In the genomic region with DNA sequence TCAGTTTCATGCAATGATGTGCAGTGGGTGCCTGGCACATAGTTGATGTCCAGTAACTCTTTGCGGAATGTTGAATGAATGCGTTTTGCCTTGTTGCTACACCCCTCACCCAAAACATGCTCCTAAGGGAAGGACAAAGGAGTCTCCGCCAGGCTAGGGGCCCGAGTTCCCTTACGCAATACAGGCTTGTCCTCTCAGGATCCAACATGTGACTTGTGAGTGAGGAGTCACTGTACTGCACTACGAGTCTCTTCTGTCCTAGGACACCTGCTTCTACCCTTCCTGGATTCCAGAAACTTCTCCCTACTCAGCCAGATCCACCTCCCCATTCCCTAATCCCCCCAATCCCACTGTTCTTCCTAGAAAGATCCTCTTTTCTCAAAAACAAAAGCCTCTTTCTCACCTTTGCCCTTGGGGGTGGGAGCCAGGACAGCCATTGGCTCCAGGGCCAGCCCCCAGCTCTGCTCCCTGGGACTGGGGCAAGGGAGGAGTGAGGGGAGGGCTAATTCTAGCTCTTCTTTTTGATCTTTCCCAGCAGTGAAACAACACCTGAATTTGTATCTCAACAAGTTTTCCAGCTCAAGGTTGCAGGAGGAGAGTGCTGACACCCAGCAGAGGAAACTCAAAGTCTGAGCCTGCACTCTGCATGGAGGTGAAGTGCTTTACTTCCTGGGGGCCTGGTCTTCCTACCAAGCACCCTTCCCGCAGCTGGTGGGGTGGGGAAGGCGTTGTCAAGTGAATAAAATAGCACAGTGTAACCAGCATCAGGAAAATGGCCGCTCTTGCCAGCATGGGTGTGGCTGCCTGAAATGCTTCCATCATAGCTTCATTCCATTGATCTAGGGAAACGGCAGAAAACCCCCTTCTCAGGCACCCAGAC, we compare ENCODE assay signal across 1 cellular context.
TF ChIP-seq lines count a peak whose summit lies in the region.

No MANE protein-coding gene starts in this region.

TF ChIP-seq in K562, 482 proteins besides CTCF, POLR2A, EP300 and RAD21:
- TF ChIP-seq CEBPB (tag; IDR thresholded peaks at IDR 0.05) = peak; percentile 43
- no peak for TF ChIP-seq MEIS2 (IDR thresholded peaks at IDR 0.05; ENCODE audit: partially characterized antibody)
